ENCODE assay signal across 9 cellular contexts in the genomic region with DNA sequence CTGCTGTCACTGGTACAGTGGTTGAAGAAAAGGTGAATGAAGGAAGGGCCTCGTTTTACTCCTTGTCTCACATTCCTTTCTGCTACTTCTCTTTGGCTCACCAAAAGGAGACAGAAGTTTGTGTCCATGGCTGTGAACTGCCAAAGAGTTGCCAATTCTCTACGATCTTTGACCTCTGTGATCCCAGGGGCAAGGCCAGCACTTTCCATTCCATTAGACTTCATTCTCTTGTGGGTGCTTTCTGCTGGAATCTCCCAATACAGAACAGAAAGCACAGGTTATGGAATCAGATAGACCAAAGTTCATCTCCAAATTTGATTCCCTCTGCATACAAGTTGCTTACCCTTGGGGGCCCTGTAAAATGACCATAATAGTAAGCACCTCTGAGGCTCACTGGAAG.
"Had no signal": no experiment of that assay in that cellular context is flagged by ENCODE, and none has a peak within 500 bp of the region (broad histone marks: within the 10 kb centered on the region; RNA-seq: fewer than 3 reads in every experiment).

No MANE protein-coding gene starts in this region.

- H3K4me3 ChIP-seq: GM23248, HAP-1, K562 had no signal

- ATAC-seq: HCT116, K562 had no signal

- H3K4me1 ChIP-seq: HAP-1 had no signal

- H3K9me3 ChIP-seq: HAP-1 had no signal

- H3K27ac ChIP-seq: GM23248, HL-60 had no signal

- H3K36me3 ChIP-seq: HAP-1 had no signal

- DNase-seq: GM23248, GOT3, H7, HFFc6, IMR-90 had no signal

- H3K9ac ChIP-seq: GM23248 had no signal

- H2AFZ ChIP-seq: GM23248 had no signal

- FAIRE-seq: K562 had no signal
